ENCODE assay signal across 1 cellular context in the genomic region with DNA sequence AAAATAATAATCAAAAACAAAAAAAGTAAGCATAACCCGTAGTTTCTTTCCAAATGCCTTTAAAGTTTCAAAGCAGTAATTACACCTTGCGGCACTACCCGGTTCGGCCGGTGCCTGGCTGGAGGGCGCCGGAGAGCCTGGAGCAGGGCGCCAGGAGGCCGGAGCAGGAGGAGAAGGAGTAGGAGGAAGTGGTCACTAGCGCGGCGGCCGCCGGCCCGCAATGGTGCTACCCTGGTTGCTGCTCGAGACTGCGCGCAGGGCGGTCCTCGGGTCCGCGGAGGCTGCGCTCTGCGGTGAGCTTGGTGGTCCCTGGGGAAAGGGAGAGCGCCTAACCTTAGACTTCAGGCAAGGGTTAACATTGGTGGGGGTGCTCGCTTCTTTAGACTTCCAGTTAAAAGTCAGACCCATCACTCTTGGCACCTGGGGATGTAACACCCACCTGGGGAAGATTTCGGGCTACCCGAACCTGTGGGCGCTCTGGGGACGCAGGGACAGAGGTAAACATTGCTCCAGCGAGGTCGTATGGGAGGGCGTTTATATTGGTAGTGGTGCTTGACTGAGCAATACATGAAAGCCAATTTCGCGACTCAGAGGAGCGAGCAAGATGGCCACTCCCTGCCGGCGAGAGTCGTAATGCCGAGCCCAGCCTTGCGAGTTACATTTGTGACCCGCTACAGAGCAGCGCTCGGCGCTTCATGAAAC.
TF ChIP-seq lines count a peak whose summit lies in the region.

No MANE protein-coding gene starts in this region.

TF ChIP-seq in H1, 55 proteins besides CTCF, POLR2A, EP300 and RAD21 (continued from another document):
- no peak for TF ChIP-seq JUN (IDR thresholded peaks at IDR 0.05; ENCODE audit: low read depth, low read length)
- TF ChIP-seq, protein P1, sequence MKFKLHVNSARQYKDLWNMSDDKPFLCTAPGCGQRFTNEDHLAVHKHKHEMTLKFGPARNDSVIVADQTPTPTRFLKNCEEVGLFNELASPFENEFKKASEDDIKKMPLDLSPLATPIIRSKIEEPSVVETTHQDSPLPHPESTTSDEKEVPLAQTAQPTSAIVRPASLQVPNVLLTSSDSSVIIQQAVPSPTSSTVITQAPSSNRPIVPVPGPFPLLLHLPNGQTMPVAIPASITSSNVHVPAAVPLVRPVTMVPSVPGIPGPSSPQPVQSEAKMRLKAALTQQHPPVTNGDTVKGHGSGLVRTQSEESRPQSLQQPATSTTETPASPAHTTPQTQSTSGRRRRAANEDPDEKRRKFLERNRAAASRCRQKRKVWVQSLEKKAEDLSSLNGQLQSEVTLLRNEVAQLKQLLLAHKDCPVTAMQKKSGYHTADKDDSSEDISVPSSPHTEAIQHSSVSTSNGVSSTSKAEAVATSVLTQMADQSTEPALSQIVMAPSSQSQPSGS (IDR thresholded peaks at IDR 0.05; ENCODE audit: low read length), result no peak
- TF ChIP-seq, protein P2, sequence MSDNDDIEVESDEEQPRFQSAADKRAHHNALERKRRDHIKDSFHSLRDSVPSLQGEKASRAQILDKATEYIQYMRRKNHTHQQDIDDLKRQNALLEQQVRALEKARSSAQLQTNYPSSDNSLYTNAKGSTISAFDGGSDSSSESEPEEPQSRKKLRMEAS (IDR thresholded peaks at IDR 0.05), result peak; percentile 40; the same call in 1 of the 2 replicates
- TF ChIP-seq KDM4A (IDR thresholded peaks at IDR 0.05; ENCODE audit: low read depth, low read length, severe bottlenecking), result peak; percentile 60
- no peak for TF ChIP-seq EZH2 (IDR thresholded peaks at IDR 0.05; ENCODE audit: low read depth, low read length, severe bottlenecking)
- no peak for TF ChIP-seq MAFK (IDR thresholded peaks at IDR 0.05; ENCODE audit: low read depth, low read length)
- no peak for TF ChIP-seq HDAC6 (IDR thresholded peaks at IDR 0.05; ENCODE audit: low read depth, low read length)
- TF ChIP-seq ZNF274 (IDR thresholded peaks at IDR 0.05; ENCODE audit: borderline replicate concordance, extremely low read depth, low read length), result no peak
- TF ChIP-seq SIRT6 (IDR thresholded peaks at IDR 0.05; ENCODE audit: low read length), result no peak
- TF ChIP-seq, protein P3, sequence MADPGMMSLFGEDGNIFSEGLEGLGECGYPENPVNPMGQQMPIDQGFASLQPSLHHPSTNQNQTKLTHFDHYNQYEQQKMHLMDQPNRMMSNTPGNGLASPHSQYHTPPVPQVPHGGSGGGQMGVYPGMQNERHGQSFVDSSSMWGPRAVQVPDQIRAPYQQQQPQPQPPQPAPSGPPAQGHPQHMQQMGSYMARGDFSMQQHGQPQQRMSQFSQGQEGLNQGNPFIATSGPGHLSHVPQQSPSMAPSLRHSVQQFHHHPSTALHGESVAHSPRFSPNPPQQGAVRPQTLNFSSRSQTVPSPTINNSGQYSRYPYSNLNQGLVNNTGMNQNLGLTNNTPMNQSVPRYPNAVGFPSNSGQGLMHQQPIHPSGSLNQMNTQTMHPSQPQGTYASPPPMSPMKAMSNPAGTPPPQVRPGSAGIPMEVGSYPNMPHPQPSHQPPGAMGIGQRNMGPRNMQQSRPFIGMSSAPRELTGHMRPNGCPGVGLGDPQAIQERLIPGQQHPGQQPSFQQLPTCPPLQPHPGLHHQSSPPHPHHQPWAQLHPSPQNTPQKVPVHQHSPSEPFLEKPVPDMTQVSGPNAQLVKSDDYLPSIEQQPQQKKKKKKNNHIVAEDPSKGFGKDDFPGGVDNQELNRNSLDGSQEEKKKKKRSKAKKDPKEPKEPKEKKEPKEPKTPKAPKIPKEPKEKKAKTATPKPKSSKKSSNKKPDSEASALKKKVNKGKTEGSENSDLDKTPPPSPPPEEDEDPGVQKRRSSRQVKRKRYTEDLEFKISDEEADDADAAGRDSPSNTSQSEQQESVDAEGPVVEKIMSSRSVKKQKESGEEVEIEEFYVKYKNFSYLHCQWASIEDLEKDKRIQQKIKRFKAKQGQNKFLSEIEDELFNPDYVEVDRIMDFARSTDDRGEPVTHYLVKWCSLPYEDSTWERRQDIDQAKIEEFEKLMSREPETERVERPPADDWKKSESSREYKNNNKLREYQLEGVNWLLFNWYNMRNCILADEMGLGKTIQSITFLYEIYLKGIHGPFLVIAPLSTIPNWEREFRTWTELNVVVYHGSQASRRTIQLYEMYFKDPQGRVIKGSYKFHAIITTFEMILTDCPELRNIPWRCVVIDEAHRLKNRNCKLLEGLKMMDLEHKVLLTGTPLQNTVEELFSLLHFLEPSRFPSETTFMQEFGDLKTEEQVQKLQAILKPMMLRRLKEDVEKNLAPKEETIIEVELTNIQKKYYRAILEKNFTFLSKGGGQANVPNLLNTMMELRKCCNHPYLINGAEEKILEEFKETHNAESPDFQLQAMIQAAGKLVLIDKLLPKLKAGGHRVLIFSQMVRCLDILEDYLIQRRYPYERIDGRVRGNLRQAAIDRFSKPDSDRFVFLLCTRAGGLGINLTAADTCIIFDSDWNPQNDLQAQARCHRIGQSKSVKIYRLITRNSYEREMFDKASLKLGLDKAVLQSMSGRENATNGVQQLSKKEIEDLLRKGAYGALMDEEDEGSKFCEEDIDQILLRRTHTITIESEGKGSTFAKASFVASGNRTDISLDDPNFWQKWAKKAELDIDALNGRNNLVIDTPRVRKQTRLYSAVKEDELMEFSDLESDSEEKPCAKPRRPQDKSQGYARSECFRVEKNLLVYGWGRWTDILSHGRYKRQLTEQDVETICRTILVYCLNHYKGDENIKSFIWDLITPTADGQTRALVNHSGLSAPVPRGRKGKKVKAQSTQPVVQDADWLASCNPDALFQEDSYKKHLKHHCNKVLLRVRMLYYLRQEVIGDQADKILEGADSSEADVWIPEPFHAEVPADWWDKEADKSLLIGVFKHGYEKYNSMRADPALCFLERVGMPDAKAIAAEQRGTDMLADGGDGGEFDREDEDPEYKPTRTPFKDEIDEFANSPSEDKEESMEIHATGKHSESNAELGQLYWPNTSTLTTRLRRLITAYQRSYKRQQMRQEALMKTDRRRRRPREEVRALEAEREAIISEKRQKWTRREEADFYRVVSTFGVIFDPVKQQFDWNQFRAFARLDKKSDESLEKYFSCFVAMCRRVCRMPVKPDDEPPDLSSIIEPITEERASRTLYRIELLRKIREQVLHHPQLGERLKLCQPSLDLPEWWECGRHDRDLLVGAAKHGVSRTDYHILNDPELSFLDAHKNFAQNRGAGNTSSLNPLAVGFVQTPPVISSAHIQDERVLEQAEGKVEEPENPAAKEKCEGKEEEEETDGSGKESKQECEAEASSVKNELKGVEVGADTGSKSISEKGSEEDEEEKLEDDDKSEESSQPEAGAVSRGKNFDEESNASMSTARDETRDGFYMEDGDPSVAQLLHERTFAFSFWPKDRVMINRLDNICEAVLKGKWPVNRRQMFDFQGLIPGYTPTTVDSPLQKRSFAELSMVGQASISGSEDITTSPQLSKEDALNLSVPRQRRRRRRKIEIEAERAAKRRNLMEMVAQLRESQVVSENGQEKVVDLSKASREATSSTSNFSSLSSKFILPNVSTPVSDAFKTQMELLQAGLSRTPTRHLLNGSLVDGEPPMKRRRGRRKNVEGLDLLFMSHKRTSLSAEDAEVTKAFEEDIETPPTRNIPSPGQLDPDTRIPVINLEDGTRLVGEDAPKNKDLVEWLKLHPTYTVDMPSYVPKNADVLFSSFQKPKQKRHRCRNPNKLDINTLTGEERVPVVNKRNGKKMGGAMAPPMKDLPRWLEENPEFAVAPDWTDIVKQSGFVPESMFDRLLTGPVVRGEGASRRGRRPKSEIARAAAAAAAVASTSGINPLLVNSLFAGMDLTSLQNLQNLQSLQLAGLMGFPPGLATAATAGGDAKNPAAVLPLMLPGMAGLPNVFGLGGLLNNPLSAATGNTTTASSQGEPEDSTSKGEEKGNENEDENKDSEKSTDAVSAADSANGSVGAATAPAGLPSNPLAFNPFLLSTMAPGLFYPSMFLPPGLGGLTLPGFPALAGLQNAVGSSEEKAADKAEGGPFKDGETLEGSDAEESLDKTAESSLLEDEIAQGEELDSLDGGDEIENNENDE (IDR thresholded peaks at IDR 0.05; ENCODE audit: insufficient replicate concordance, low read length), result no peak
- TF ChIP-seq ASH2L (IDR thresholded peaks at IDR 0.05; ENCODE audit: low read length), result peak; percentile 84
- TF ChIP-seq, protein P4, sequence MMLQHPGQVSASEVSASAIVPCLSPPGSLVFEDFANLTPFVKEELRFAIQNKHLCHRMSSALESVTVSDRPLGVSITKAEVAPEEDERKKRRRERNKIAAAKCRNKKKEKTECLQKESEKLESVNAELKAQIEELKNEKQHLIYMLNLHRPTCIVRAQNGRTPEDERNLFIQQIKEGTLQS (IDR thresholded peaks at IDR 0.05; ENCODE audit: insufficient read depth, low read depth, low read length), result no peak
- TF ChIP-seq NRF1 (IDR thresholded peaks at IDR 0.05; ENCODE audit: low read depth, low read length), result no peak
- TF ChIP-seq NANOG (IDR thresholded peaks at IDR 0.05; ENCODE audit: insufficient read depth, low read depth, low read length, poor library complexity, severe bottlenecking), result no peak
- no peak for TF ChIP-seq GABPA (IDR thresholded peaks at IDR 0.05; ENCODE audit: borderline replicate concordance, insufficient read depth, low read length)
- TF ChIP-seq RFX5 (IDR thresholded peaks at IDR 0.05; ENCODE audit: borderline replicate concordance, low read depth, low read length), result no peak
- no peak for TF ChIP-seq HDAC2 (IDR thresholded peaks at IDR 0.05; ENCODE audit: borderline replicate concordance in 1 of 2, low read depth in 2 of 2, low read length in 2 of 2)
- no peak for TF ChIP-seq SUZ12 (IDR thresholded peaks at IDR 0.05; ENCODE audit: low read length)
- no peak for TF ChIP-seq SRF (IDR thresholded peaks at IDR 0.05; ENCODE audit: low read depth, low read length)
- TF ChIP-seq KDM1A (IDR thresholded peaks at IDR 0.05; ENCODE audit: borderline replicate concordance, low read length), result no peak
- TF ChIP-seq SIX5 (IDR thresholded peaks at IDR 0.05; ENCODE audit: low read depth, low read length), result no peak
- no peak for TF ChIP-seq TEAD4 (IDR thresholded peaks at IDR 0.05; ENCODE audit: low read depth, low read length)
- no peak; the same call in 1 of the 2 replicates for TF ChIP-seq CHD1 (IDR thresholded peaks at IDR 0.05; ENCODE audit: low read depth, low read length)
- TF ChIP-seq SP2 (IDR thresholded peaks at IDR 0.05; ENCODE audit: low read length), result no peak
- no peak for TF ChIP-seq KDM5A (IDR thresholded peaks at IDR 0.05; ENCODE audit: low read length)
- no peak for TF ChIP-seq TCF12 (IDR thresholded peaks at IDR 0.05; ENCODE audit: low read depth, low read length)
- peak; percentile 98 for TF ChIP-seq PHF8 (conservative IDR thresholded peaks at IDR 0.05; ENCODE audit: low read depth, low read length)
- peak; percentile 72; the same call in 1 of the 2 replicates for TF ChIP-seq GTF2F1 (IDR thresholded peaks at IDR 0.05; ENCODE audit: borderline replicate concordance, low read depth, low read length)
- TF ChIP-seq TBP (IDR thresholded peaks at IDR 0.05; ENCODE audit: low read depth, low read length), result peak; percentile 92
- TF ChIP-seq, protein P5, sequence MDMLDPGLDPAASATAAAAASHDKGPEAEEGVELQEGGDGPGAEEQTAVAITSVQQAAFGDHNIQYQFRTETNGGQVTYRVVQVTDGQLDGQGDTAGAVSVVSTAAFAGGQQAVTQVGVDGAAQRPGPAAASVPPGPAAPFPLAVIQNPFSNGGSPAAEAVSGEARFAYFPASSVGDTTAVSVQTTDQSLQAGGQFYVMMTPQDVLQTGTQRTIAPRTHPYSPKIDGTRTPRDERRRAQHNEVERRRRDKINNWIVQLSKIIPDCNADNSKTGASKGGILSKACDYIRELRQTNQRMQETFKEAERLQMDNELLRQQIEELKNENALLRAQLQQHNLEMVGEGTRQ (IDR thresholded peaks at IDR 0.05; ENCODE audit: low read length), result no peak
- no peak for TF ChIP-seq CHD2 (IDR thresholded peaks at IDR 0.05; ENCODE audit: low read length)
- no peak for TF ChIP-seq SIN3A (conservative IDR thresholded peaks at IDR 0.05 in 1 of 2, IDR thresholded peaks at IDR 0.05 in 1 of 2; ENCODE audit: low read depth in 1 of 2, low read length in 2 of 2)
- 0 out of 2 replicates have a peak, but pooled peaks have one; percentile 17 for TF ChIP-seq JUND (IDR thresholded peaks at IDR 0.05; ENCODE audit: low read length)
- TF ChIP-seq BCL11A (IDR thresholded peaks at IDR 0.05; ENCODE audit: low read depth in 2 of 2, low read length in 2 of 2), result no peak
- TF ChIP-seq FOSL1 (IDR thresholded peaks at IDR 0.05; ENCODE audit: insufficient read depth, low read depth, low read length), result no peak
- TF ChIP-seq CTBP2 (IDR thresholded peaks at IDR 0.05; ENCODE audit: borderline replicate concordance, insufficient read depth, insufficient read length, low read length), result no peak
- TF ChIP-seq BACH1 (IDR thresholded peaks at IDR 0.05; ENCODE audit: low read length), result no peak
- TF ChIP-seq BRCA1 (IDR thresholded peaks at IDR 0.05; ENCODE audit: low read depth, low read length), result no peak; the same call in 1 of the 2 replicates
- TF ChIP-seq EGR1 (IDR thresholded peaks at IDR 0.05; ENCODE audit: borderline replicate concordance, low read depth, low read length), result no peak
- TF ChIP-seq CEBPB (IDR thresholded peaks at IDR 0.05; ENCODE audit: low read depth, low read length), result no peak
- TF ChIP-seq, protein P6, sequence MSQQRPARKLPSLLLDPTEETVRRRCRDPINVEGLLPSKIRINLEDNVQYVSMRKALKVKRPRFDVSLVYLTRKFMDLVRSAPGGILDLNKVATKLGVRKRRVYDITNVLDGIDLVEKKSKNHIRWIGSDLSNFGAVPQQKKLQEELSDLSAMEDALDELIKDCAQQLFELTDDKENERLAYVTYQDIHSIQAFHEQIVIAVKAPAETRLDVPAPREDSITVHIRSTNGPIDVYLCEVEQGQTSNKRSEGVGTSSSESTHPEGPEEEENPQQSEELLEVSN (IDR thresholded peaks at IDR 0.05), result no peak
- peak; percentile 94 for TF ChIP-seq TAF1 (IDR thresholded peaks at IDR 0.05; ENCODE audit: low read depth, low read length)
- peak; percentile 90 for TF ChIP-seq TAF7 (optimal IDR thresholded peaks at IDR 0.05; ENCODE audit: borderline replicate concordance, low read depth, low read length)
- no peak for TF ChIP-seq RNF2 (IDR thresholded peaks at IDR 0.05; ENCODE audit: borderline replicate concordance, low read depth, low read length, missing control alignments, poor library complexity, severe bottlenecking)
- no peak for TF ChIP-seq POU5F1 (IDR thresholded peaks at IDR 0.05; ENCODE audit: low read depth, low read length)
- peak; percentile 44; the same call in 1 of the 2 replicates for TF ChIP-seq CREB1 (IDR thresholded peaks at IDR 0.05)
- TF ChIP-seq CBX5 (IDR thresholded peaks at IDR 0.05; ENCODE audit: low read depth, low read length), result no peak
